13 cellular contexts compared by ENCODE assay signal in genomic region chr3:42205800-42206514, GRCh38.
A peak's percentile ranks its signal among the peaks of the same experiment; 100 is the strongest.
DNase-seq lines count a peak whose midpoint lies in the region; ATAC-seq and TF ChIP-seq lines count a peak whose summit lies in the region.
"Had no signal": no experiment of that assay in that cellular context is flagged by ENCODE, and none has a peak within 500 bp of the region (broad histone marks: within the 10 kb centered on the region; RNA-seq: fewer than 3 reads in every experiment).

No MANE protein-coding gene starts in this region.

- H3K4me3 ChIP-seq in osteoblast (ENCODE audit: insufficient read depth, low read length), result no peak overlapping the region
- H3K4me3 ChIP-seq in transverse colon, result no peak overlapping the region

- H3K9me3 Mint-ChIP-seq in activated T-helper 17 cell treated with anti-CD3 and anti-CD28 coated beads, Interleukin-2, amount 50 U/mL, for 72 hours, result no peaks in the 10 kb centered on the region
- H3K9me3 Mint-ChIP-seq in CD14-positive monocyte, result peaks cover 0 to 3% (median 0%) of the 10 kb centered on the region in 7 donors
- H3K9me3 Mint-ChIP-seq: activated CD8-positive, alpha-beta T cell treated with anti-CD3 and anti-CD28 coated beads for 36 hours; CD4-positive, alpha-beta memory T cell; endodermal cell had no signal

- H3K27ac ChIP-seq in osteoblast (ENCODE audit: low read depth, low read length) (no peak overlapping the region), transverse colon (no peak overlapping the region)
- H3K27ac ChIP-seq: HL-60 had no signal

- no peak overlapping the region for H3K4me2 ChIP-seq in osteoblast (ENCODE audit: insufficient read depth, low read length)

- no peak for TF ChIP-seq CTCF in osteoblast (IDR thresholded peaks at IDR 0.05; ENCODE audit: extremely low read depth, low read depth, low read length)
- TF ChIP-seq CTCF in CD14-positive monocyte (IDR thresholded peaks at IDR 0.05), result no peak
- no peak for TF ChIP-seq CTCF in transverse colon (IDR thresholded peaks at IDR 0.05)

- no peak overlapping the region for H3K4me3 Mint-ChIP-seq in activated T-helper 17 cell treated with anti-CD3 and anti-CD28 coated beads, Interleukin-2, amount 50 U/mL, for 72 hours
- no peak overlapping the region for H3K4me3 Mint-ChIP-seq in CD14-positive monocyte
- H3K4me3 Mint-ChIP-seq: activated CD8-positive, alpha-beta T cell treated with anti-CD3 and anti-CD28 coated beads for 36 hours; CD4-positive, alpha-beta memory T cell; endodermal cell had no signal

- no peaks in the 10 kb centered on the region for H3K27me3 Mint-ChIP-seq in activated T-helper 17 cell treated with anti-CD3 and anti-CD28 coated beads, Interleukin-2, amount 50 U/mL, for 72 hours
- no peaks in the 10 kb centered on the region for H3K27me3 Mint-ChIP-seq in CD14-positive monocyte (ENCODE audit: low read depth in 3 of 3)
- H3K27me3 Mint-ChIP-seq: activated CD8-positive, alpha-beta T cell treated with anti-CD3 and anti-CD28 coated beads for 36 hours; CD4-positive, alpha-beta memory T cell had no signal

- H3K36me3 Mint-ChIP-seq in activated T-helper 17 cell treated with anti-CD3 and anti-CD28 coated beads, Interleukin-2, amount 50 U/mL, for 72 hours (ENCODE audit: low read depth), result peaks cover 74% of the 10 kb centered on the region
- peaks cover 80 to 97% of the 10 kb centered on the region in 2 donors for H3K36me3 Mint-ChIP-seq in CD14-positive monocyte

- TF ChIP-seq EP300 in transverse colon (IDR thresholded peaks at IDR 0.05; ENCODE audit: low read depth), result no peak

- 93 to 94% methylated on average over 3 to 4 of the region's 4 CpGs for WGBS in transverse colon (ENCODE audit: low coverage in 1 of 2), 2 donors

- H3K4me1 ChIP-seq in osteoblast (ENCODE audit: insufficient read depth, low read length) (no peaks in the 10 kb centered on the region), transverse colon (no peaks in the 10 kb centered on the region)

- H3K4me1 Mint-ChIP-seq in activated T-helper 17 cell treated with anti-CD3 and anti-CD28 coated beads, Interleukin-2, amount 50 U/mL, for 72 hours, result no peaks in the 10 kb centered on the region
- no peaks in the 10 kb centered on the region for H3K4me1 Mint-ChIP-seq in CD14-positive monocyte
- H3K4me1 Mint-ChIP-seq: CD4-positive, alpha-beta memory T cell had no signal

- intact Hi-C loops in CD14-positive monocyte (cut with micrococcal nuclease) (no loop called here), transverse colon (cut with DNase I; ENCODE audit: low total_unique reads) (no loop called here)

- peak overlapping the region; percentile 2 for H3K27ac Mint-ChIP-seq in activated T-helper 17 cell treated with anti-CD3 and anti-CD28 coated beads, Interleukin-2, amount 50 U/mL, for 72 hours
- H3K27ac Mint-ChIP-seq in CD14-positive monocyte, result no peak overlapping the region
- H3K27ac Mint-ChIP-seq: activated CD8-positive, alpha-beta T cell treated with anti-CD3 and anti-CD28 coated beads for 36 hours; endodermal cell had no signal

- ATAC-seq in GM18505 (IDR thresholded peaks at IDR 0.05; ENCODE audit: unreplicated experiment) (peak; percentile 75), GM19468 (IDR thresholded peaks at IDR 0.05; ENCODE audit: extremely low read depth, unreplicated experiment) (peak; percentile 93), HG02938 (IDR thresholded peaks at IDR 0.05; ENCODE audit: unreplicated experiment) (peak; percentile 90)
- ATAC-seq in activated T-helper 17 cell treated with anti-CD3 and anti-CD28 coated beads, Interleukin-2, amount 50 U/mL, for 72 hours (replicated peaks), result no peak
- ATAC-seq: activated CD8-positive, alpha-beta T cell treated with anti-CD3 and anti-CD28 coated beads for 36 hours had no signal

- no peaks in the 10 kb centered on the region for H3K79me2 ChIP-seq in osteoblast (ENCODE audit: insufficient read depth, low read length)

- no peak overlapping the region for H2AFZ ChIP-seq in osteoblast (ENCODE audit: low read length)

- H3K27me3 ChIP-seq in osteoblast (ENCODE audit: insufficient read depth, low read length) (no peaks in the 10 kb centered on the region), transverse colon (no peaks in the 10 kb centered on the region)

- H3K9me3 ChIP-seq in osteoblast (ENCODE audit: low read depth, low read length), result no peaks in the 10 kb centered on the region
- H3K9me3 ChIP-seq in transverse colon, result no peaks in the 10 kb centered on the region

- H4K20me1 ChIP-seq in osteoblast (ENCODE audit: insufficient read depth, low read length), result peaks cover 2% of the 10 kb centered on the region

- in situ Hi-C loops in ACHN (cut with HindIII; ENCODE audit: low pct_ligation_motif_present, low pct_unique_long_range_greater_than_20kb, low sequenced_read_pairs), result no loop called here
- in situ Hi-C loops in transverse colon (cut with MboI; ENCODE audit: low pct_ligation_motif_present in 1 of 4, low pct_unique_long_range_greater_than_20kb in 1 of 4, low sequenced_read_pairs in 3 of 4), result no loop called here

- H3K36me3 ChIP-seq in osteoblast (ENCODE audit: insufficient read depth, low read length) (peaks cover 32% of the 10 kb centered on the region), transverse colon (peaks cover 0 to 35% (median 19%) of the 10 kb centered on the region in 4 donors)

- TF ChIP-seq POLR2A in GM18505 (IDR thresholded peaks at IDR 0.05; ENCODE audit: borderline replicate concordance, extremely low read depth, insufficient read depth, insufficient read length) (no peak), transverse colon (IDR thresholded peaks at IDR 0.05) (no peak)

- no peak for DNase-seq in osteoblast (ENCODE audit: insufficient read length, low spot score, missing footprints)
- no peak for DNase-seq in CD14-positive monocyte (ENCODE audit: low spot score)
- DNase-seq in ACHN, result no peak
- DNase-seq in transverse colon, result no peak
- DNase-seq: activated CD8-positive, alpha-beta T cell treated with anti-CD3 and anti-CD28 coated beads for 36 hours; CD4-positive, alpha-beta memory T cell; endodermal cell; NCI-H526 had no signal
